21 cellular contexts compared by ENCODE assay signal in the genomic region with DNA sequence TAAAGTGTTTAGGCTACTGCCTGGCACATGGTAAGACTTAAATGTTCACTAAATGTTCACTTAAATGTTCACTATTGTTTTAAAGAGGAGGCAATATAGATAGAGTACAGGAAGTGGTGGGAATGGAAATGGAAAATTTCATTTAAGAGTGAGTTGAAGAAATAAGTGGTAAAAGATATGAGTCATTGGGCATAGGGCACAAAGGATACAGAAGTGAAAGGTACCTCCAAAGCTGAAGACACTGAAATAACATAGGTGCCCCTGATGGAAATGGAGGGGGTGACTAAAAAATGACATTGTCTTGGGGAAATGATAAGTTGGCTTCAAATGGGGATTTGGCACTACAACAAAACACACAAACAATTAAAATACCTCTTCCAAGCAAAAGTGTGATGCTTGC. TPM values are rescaled to one million over a fixed set of nuclear protein-coding genes. Genes with fewer than 3 reads are reported as not detected.
"Had no signal": no experiment of that assay in that cellular context is flagged by ENCODE, and none has a peak within 500 bp of the region (broad histone marks: within the 10 kb centered on the region; RNA-seq: fewer than 3 reads in every experiment).

No MANE protein-coding gene starts in this region.

- H3K4me2 ChIP-seq: neural progenitor cell had no signal

- H3K9ac ChIP-seq: neural progenitor cell had no signal

- H3K27me3 Mint-ChIP-seq: activated CD4-positive, alpha-beta memory T cell treated with anti-CD3 and anti-CD28 coated beads, Interleukin-2, amount 10 ng/mL, durations not matched to agents 7 days and 5 days; activated CD4-positive, alpha-beta T cell treated with anti-CD3 and anti-CD28 coated beads, Interleukin-2, amount 10 ng/mL, durations not matched to agents 24 days and 14 days; naive thymus-derived CD4-positive, alpha-beta T cell had no signal

- H3K27me3 ChIP-seq: esophagus squamous epithelium, gastrocnemius medialis, left lung, neural progenitor cell, right lobe of liver, upper lobe of left lung had no signal

- H3K36me3 Mint-ChIP-seq: naive thymus-derived CD4-positive, alpha-beta T cell had no signal

- H2AFZ ChIP-seq: neural progenitor cell had no signal

- ATAC-seq: gastrocnemius medialis; left lung; naive thymus-derived CD4-positive, alpha-beta T cell; right lobe of liver; T-helper 17 cell had no signal

- DNase-seq: activated CD4-positive, alpha-beta memory T cell treated with anti-CD3 and anti-CD28 coated beads, Interleukin-2, amount 10 ng/mL, durations not matched to agents 7 days and 5 days; activated CD4-positive, alpha-beta T cell treated with anti-CD3 and anti-CD28 coated beads, Interleukin-2, amount 10 ng/mL, durations not matched to agents 24 days and 14 days; activated CD4-positive, CD25-positive, alpha-beta regulatory T cell; activated effector memory CD4-positive, alpha-beta T cell treated with anti-CD3 and anti-CD28 coated beads, Interleukin-2, amount 50 U/mL, for 16 hours; cerebellar nuclear complex; esophagus squamous epithelium; gastrocnemius medialis; hippocampal formation; kidney glomerular epithelial cell; left lung; naive thymus-derived CD4-positive, alpha-beta T cell; posterior cingulate gyrus; right lobe of liver; stimulated activated CD4-positive, alpha-beta T cell treated with anti-CD3 and anti-CD28 coated beads, Interleukin-1b, Interleukin-23, amount 100 ng/mL, for 48 hours; T-helper 17 cell; upper lobe of left lung had no signal

- H3K4me3 ChIP-seq: coronary artery, esophagus squamous epithelium, gastrocnemius medialis, left lung, lung, neural progenitor cell, right lobe of liver, skin epidermis, upper lobe of left lung had no signal

- H3K4me3 Mint-ChIP-seq: activated CD4-positive, alpha-beta memory T cell treated with anti-CD3 and anti-CD28 coated beads, Interleukin-2, amount 10 ng/mL, durations not matched to agents 7 days and 5 days; activated CD4-positive, alpha-beta T cell treated with anti-CD3 and anti-CD28 coated beads, Interleukin-2, amount 10 ng/mL, durations not matched to agents 24 days and 14 days; neural progenitor cell; T-helper 17 cell had no signal

- H3K27ac Mint-ChIP-seq: activated CD4-positive, alpha-beta memory T cell treated with anti-CD3 and anti-CD28 coated beads, Interleukin-2, amount 10 ng/mL, durations not matched to agents 7 days and 5 days; activated CD4-positive, alpha-beta T cell treated with anti-CD3 and anti-CD28 coated beads, Interleukin-2, amount 10 ng/mL, durations not matched to agents 24 days and 14 days; neural progenitor cell; T-helper 17 cell had no signal

- H3K9me3 ChIP-seq: esophagus squamous epithelium, gastrocnemius medialis, left lung, right lobe of liver, upper lobe of left lung had no signal

- H3K4me1 ChIP-seq: right lobe of liver had no signal

- H3K9me3 Mint-ChIP-seq: activated CD4-positive, alpha-beta memory T cell treated with anti-CD3 and anti-CD28 coated beads, Interleukin-2, amount 10 ng/mL, durations not matched to agents 7 days and 5 days; activated CD4-positive, alpha-beta T cell treated with anti-CD3 and anti-CD28 coated beads, Interleukin-2, amount 10 ng/mL, durations not matched to agents 24 days and 14 days; naive thymus-derived CD4-positive, alpha-beta T cell had no signal

- H3K27ac ChIP-seq: coronary artery, esophagus squamous epithelium, gastrocnemius medialis, left lung, neural progenitor cell, right lobe of liver, skin epidermis, upper lobe of left lung had no signal

RNA-seq across cellular contexts. Expression of a gene that starts 50.1 kb away (rescaled TPM):
- total RNA-seq: activated CD4-positive, alpha-beta memory T cell treated with anti-CD3 and anti-CD28 coated beads, Interleukin-2, amount 10 ng/mL, durations not matched to agents 7 days and 5 days; activated CD4-positive, alpha-beta T cell treated with anti-CD3 and anti-CD28 coated beads, Interleukin-2, amount 10 ng/mL, durations not matched to agents 24 days and 14 days; left lung; mesenteric fat pad; naive thymus-derived CD4-positive, alpha-beta T cell; T-helper 17 cell; upper lobe of left lung had no signal
- polyA plus RNA-seq: lung; naive thymus-derived CD4-positive, alpha-beta T cell had no signal
